21 cellular contexts compared by ENCODE assay signal in the genomic region with DNA sequence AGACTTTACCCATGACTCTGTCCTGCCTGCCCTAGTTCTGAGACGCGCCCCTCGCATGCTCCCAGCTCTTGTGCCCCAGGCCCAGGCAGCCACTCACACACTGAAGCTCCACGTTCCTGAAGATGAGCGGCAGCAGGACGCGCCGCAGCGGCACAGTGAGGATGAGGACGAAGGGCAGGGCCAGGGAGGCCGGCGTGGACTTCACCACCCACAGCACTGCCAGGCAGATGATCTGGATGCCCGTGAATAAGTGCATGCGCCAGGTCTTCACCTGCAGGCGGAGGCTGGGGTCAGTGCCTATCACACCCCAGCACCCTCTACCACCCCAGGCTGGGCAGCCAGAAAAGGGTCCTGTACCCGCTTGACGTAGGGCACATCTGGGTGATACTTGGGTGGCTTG. TPM values are rescaled to one million over a fixed set of nuclear protein-coding genes. Genes with fewer than 3 reads are reported as not detected.
DNase-seq lines count a peak whose midpoint lies in the region; ATAC-seq, FAIRE-seq and TF ChIP-seq lines count a peak whose summit lies in the region.
"Had no signal": no experiment of that assay in that cellular context is flagged by ENCODE, and none has a peak within 500 bp of the region (broad histone marks: within the 10 kb centered on the region; RNA-seq: fewer than 3 reads in every experiment).

No MANE protein-coding gene starts in this region.

- in situ Hi-C loops in K562 (cut with MboI), result no loop called here

- H3K4me1 ChIP-seq in Caco-2 (0 out of 2 replicates have a peak, but pooled peaks cover 2% of the 10 kb centered on the region), K562 (replicated peaks in 1 of 2; ENCODE audit: control insufficient read depth in 2 of 2, insufficient read depth in 2 of 2, low read length in 2 of 2) (peaks cover 16 to 39% of the 10 kb centered on the region in 2 experiments; a peak in 4 of 5 replicates)

- peaks cover 2% of the 10 kb centered on the region for H3K4me1 Mint-ChIP-seq in Caco-2 (ENCODE audit: low read depth, unreplicated experiment)

- H3K36me3 Mint-ChIP-seq in Caco-2 (ENCODE audit: insufficient read depth, unreplicated experiment), result no peaks in the 10 kb centered on the region
- H3K36me3 Mint-ChIP-seq: CD14-positive monocyte; CD8-positive, alpha-beta T cell had no signal

- no peak overlapping the region for H3K4me3 Mint-ChIP-seq in Caco-2 (ENCODE audit: unreplicated experiment)
- H3K4me3 Mint-ChIP-seq: CD14-positive monocyte; CD8-positive, alpha-beta T cell had no signal

- no peaks in the 10 kb centered on the region for H3K9me1 ChIP-seq in K562 (ENCODE audit: control insufficient read depth, insufficient read depth, low read length)

- WGBS in K562 (ENCODE audit: insufficient coverage, low coverage, missing lambda C conversion rate), result 75% methylated on average over 17 of the region's 17 CpGs

- no peak overlapping the region for H3K9ac ChIP-seq in K562 (ENCODE audit: insufficient read depth in 1 of 2, low read depth in 2 of 2, low read length in 2 of 2)

- no TSS peak for BruUV-seq in Caco-2 (replicated peaks; lab: Mats Ljungman, UMichigan)
- BruUV-seq in K562 (replicated peaks; lab: Mats Ljungman, UMichigan), result no TSS peak

- POLR2A ChIA-PET in Caco-2 (lab: Charles Lee), result no interaction called here
- POLR2A ChIA-PET in K562 (lab: Yijun Ruan, JAX), result no interaction called here

- peak overlapping the region; percentile 48 for H3K27ac Mint-ChIP-seq in Caco-2 (ENCODE audit: unreplicated experiment)
- H3K27ac Mint-ChIP-seq: CD14-positive monocyte had no signal

- no peak for TF ChIP-seq RAD21 in K562 (CRISPR knock-in tag; conservative IDR thresholded peaks at IDR 0.05 in 1 of 2, IDR thresholded peaks at IDR 0.05 in 1 of 2)

- H3K4me2 ChIP-seq in K562 (ENCODE audit: insufficient read depth, low read length), result no peak overlapping the region

- no peak for ATAC-seq in K562
- ATAC-seq in HG02798 (IDR thresholded peaks at IDR 0.05; ENCODE audit: poor library complexity, unreplicated experiment), result no peak
- ATAC-seq: CD8-positive, alpha-beta T cell; GM12878 had no signal

- peaks cover 4% of the 10 kb centered on the region; the same call in 1 of the 2 replicates for H4K20me1 ChIP-seq in K562 (replicated peaks; ENCODE audit: control insufficient read depth, insufficient read depth, low read length)

- H3K27me3 ChIP-seq in Caco-2 (replicated peaks; ENCODE audit: control insufficient read depth, insufficient read depth, low read length) (no peaks in the 10 kb centered on the region), K562 (ENCODE audit: control insufficient read depth in 2 of 2, insufficient read depth in 2 of 2, low read length in 2 of 2) (peaks cover 11 to 27% of the 10 kb centered on the region in 2 experiments; a peak in 4 of 5 replicates)

- H2AFZ ChIP-seq in K562 (ENCODE audit: low read depth, low read length), result no peak overlapping the region

- no peaks in the 10 kb centered on the region for H3K9me3 Mint-ChIP-seq in Caco-2 (ENCODE audit: unreplicated experiment)
- H3K9me3 Mint-ChIP-seq: CD8-positive, alpha-beta T cell had no signal

- CTCF ChIA-PET in Caco-2 (lab: Charles Lee), result interaction anchor here (1.1 kb wide), 1 partner anchor 32 kb away, joined by 3 read pairs; the partner anchor contains the start of gene UBTF
- CTCF ChIA-PET in K562 (lab: Yijun Ruan, JAX; ENCODE audit: low intra/inter-chr PET ratio), result no interaction called here

- DNase-seq in Caco-2, result no peak
- DNase-seq in K562 (ENCODE audit: extremely low read depth in 1 of 4, low spot score in 3 of 4), result no peak
- no peak for DNase-seq in urothelium cell line (ENCODE audit: low spot score)
- DNase-seq in medulla oblongata (ENCODE audit: extremely low spot score), result no peak
- DNase-seq in NCI-H2171 treated with DMSO at 0.1 percent for 48 hours (lab: John Stamatoyannopoulos, UW), result no peak
- DNase-seq: CD8-positive, alpha-beta T cell; COR-L47; DMS53; GF-D8; HCEC 1CT; IMR-90; KG1 had no signal

- no peak overlapping the region for H3K4me3 ChIP-seq in Caco-2 (ENCODE audit: low read depth, low read length)
- H3K4me3 ChIP-seq in K562, result no peak overlapping the region
- H3K4me3 ChIP-seq: GM12878 had no signal

- peaks cover 4% of the 10 kb centered on the region for H3K27me3 Mint-ChIP-seq in Caco-2 (ENCODE audit: insufficient read depth, unreplicated experiment)

- FAIRE-seq in K562 (lab: Jason Lieb, UNC), result no peak
- peak; percentile 44 for FAIRE-seq in urothelium cell line (lab: Jason Lieb, UNC)
- FAIRE-seq: GM12878, GM18507, H1 had no signal

- H3K79me2 ChIP-seq in K562 (ENCODE audit: control insufficient read depth, insufficient read depth, low read length), result no peaks in the 10 kb centered on the region

- no peak for TF ChIP-seq CTCF in Caco-2 (IDR thresholded peaks at IDR 0.05; ENCODE audit: insufficient read depth in 1 of 2, low read depth in 1 of 2, low read length in 1 of 2, severe bottlenecking in 1 of 2, unreplicated experiment in 1 of 2)
- TF ChIP-seq CTCF in GM12873 (IDR thresholded peaks at IDR 0.05; ENCODE audit: insufficient read depth, low read depth, low read length, missing control alignments), result peak; percentile 7
- TF ChIP-seq CTCF in K562 (IDR thresholded peaks at IDR 0.05 in 2 of 3, conservative IDR thresholded peaks at IDR 0.05 in 1 of 3; ENCODE audit: insufficient read depth in 2 of 3, low read depth in 1 of 3, low read length in 3 of 3), result no peak

- intact Hi-C loops in Caco-2 (cut with micrococcal nuclease; ENCODE audit: unreplicated experiment) (no loop called here), K562 (cut with micrococcal nuclease) (no loop called here)

- H3K36me3 ChIP-seq in Caco-2 (ENCODE audit: control insufficient read depth, insufficient read depth, low read length) (no peaks in the 10 kb centered on the region), K562 (ENCODE audit: control insufficient read depth, insufficient read depth, low read length) (no peaks in the 10 kb centered on the region)

- H3K9me3 ChIP-seq in Caco-2 (no peaks in the 10 kb centered on the region), K562 (replicated peaks; ENCODE audit: control insufficient read depth, insufficient read depth, low read depth, low read length) (no peaks in the 10 kb centered on the region)

- no peak overlapping the region for H3K27ac ChIP-seq in K562 (ENCODE audit: extremely low read depth, low read depth, low read length)
- H3K27ac ChIP-seq: HL-60 had no signal

- TF ChIP-seq POLR2A in K562 (conservative IDR thresholded peaks at IDR 0.05), result no peak

- TF ChIP-seq EP300 in K562 (IDR thresholded peaks at IDR 0.05; ENCODE audit: low read length), result no peak

RNA-seq across cellular contexts. Expression of gene SLC4A1, which starts 16.9 kb away (rescaled TPM):
- total RNA-seq in Caco-2 (2022) (not detected in 2 replicates), K562 (2014; rRNA removed) (0.53 and 1.00 TPM in 2 replicates), K562 (2014; rRNA removed; fragmentation: Illumina TruSeq; extraction: Trizol) (0.25 and 0.32 TPM in 2 replicates), K562 (2015; rRNA removed; fragmentation: Illumina TruSeq; extraction: Trizol) (0.14 and 0.19 TPM in 2 replicates), K562 (2021) (0.81 and 0.84 TPM in 2 replicates)
- 2.0 and 2.5 TPM in 2 replicates for total RNA-seq in K562 (2011; cell fraction: chromatin; rRNA removed; ENCODE audit: low replicate concordance)
- 3.3 and 4.1 TPM in 2 replicates for total RNA-seq in K562 (2011; cell fraction: nucleolus; rRNA removed)
- total RNA-seq in K562 (2011; cell fraction: nucleoplasm; rRNA removed), result 2.4 and 4.0 TPM in 2 replicates
- polyA plus RNA-seq in K562 (2011; rRNA removed) (0.71 and 0.80 TPM in 2 replicates), K562 (2014; fragmentation: Illumina TruSeq; extraction: Trizol) (0.61 and 0.88 TPM in 2 replicates), K562 (2014; fragmentation: Nextera tagmentation; extraction: Ambion mirVana) (under 1 TPM; 0.22 to 0.37 TPM), K562 (2014; rRNA removed) (0.53 and 0.57 TPM in 2 replicates)
- polyA plus RNA-seq in K562 (2011; cell fraction: cytosol; rRNA removed), result 0.68 and 1.3 TPM in 2 replicates
- polyA plus RNA-seq in K562 (2011; cell fraction: nucleus; rRNA removed), result 0.21 and 1.1 TPM in 2 replicates
- 0.65 and 3.0 TPM in 2 replicates for polyA plus RNA-seq in K562 (2012)
- 0.45 and 0.98 TPM in 2 replicates for polyA minus RNA-seq in K562 (2011; rRNA and poly(A)+ RNA removed)
- 0.46 and 0.67 TPM in 2 replicates for polyA minus RNA-seq in K562 (2011; cell fraction: cytosol; rRNA and poly(A)+ RNA removed)
- 0.11 and 0.40 TPM in 2 replicates for polyA minus RNA-seq in K562 (2011; cell fraction: nucleus; rRNA and poly(A)+ RNA removed)
- total RNA-seq: A673; CD8-positive, alpha-beta T cell; GM12878; H1; IMR-90 had no signal
- polyA plus RNA-seq: BJ, IMR-90 had no signal

RNA-seq across cellular contexts. Expression of gene UBTF, which starts 31.6 kb away (rescaled TPM):
- total RNA-seq in Caco-2 (2022) (66.0 and 74.3 TPM in 2 replicates), K562 (2014; rRNA removed) (107 and 113 TPM in 2 replicates), K562 (2014; rRNA removed; fragmentation: Illumina TruSeq; extraction: Trizol) (50.3 and 53.8 TPM in 2 replicates), K562 (2015; rRNA removed; fragmentation: Illumina TruSeq; extraction: Trizol) (85.8 and 86.3 TPM in 2 replicates), K562 (2021) (90.1 and 93.9 TPM in 2 replicates)
- total RNA-seq in K562 (2011; cell fraction: chromatin; rRNA removed; ENCODE audit: low replicate concordance), result 89.5 and 158 TPM in 2 replicates
- total RNA-seq in K562 (2011; cell fraction: nucleolus; rRNA removed), result 66.7 and 67.4 TPM in 2 replicates
- 88.9 and 94.8 TPM in 2 replicates for total RNA-seq in K562 (2011; cell fraction: nucleoplasm; rRNA removed)
- polyA plus RNA-seq in K562 (2011; rRNA removed) (28.5 and 31.4 TPM in 2 replicates), K562 (2014; fragmentation: Illumina TruSeq; extraction: Trizol) (96.5 and 110 TPM in 2 replicates), K562 (2014; fragmentation: Nextera tagmentation; extraction: Ambion mirVana) (1 to 10 TPM; 1.2 to 1.5 TPM), K562 (2014; rRNA removed) (75.8 and 83.6 TPM in 2 replicates)
- 15.1 and 15.4 TPM in 2 replicates for polyA plus RNA-seq in K562 (2011; cell fraction: cytosol; rRNA removed)
- polyA plus RNA-seq in K562 (2011; cell fraction: nucleus; rRNA removed), result 56.9 and 86.7 TPM in 2 replicates
- polyA plus RNA-seq in K562 (2012), result 61.3 and 68.3 TPM in 2 replicates
- polyA minus RNA-seq in K562 (2011; rRNA and poly(A)+ RNA removed), result 30.2 and 35.1 TPM in 2 replicates
- 21.8 and 22.2 TPM in 2 replicates for polyA minus RNA-seq in K562 (2011; cell fraction: cytosol; rRNA and poly(A)+ RNA removed)
- 34.5 and 53.5 TPM in 2 replicates for polyA minus RNA-seq in K562 (2011; cell fraction: nucleus; rRNA and poly(A)+ RNA removed)

RNA-seq across cellular contexts. Expression of gene ATXN7L3, which starts 51.4 kb away (rescaled TPM):
- total RNA-seq in Caco-2 (2022), result 91.2 and 92.0 TPM in 2 replicates
- 51.6 and 129 TPM in 2 replicates for total RNA-seq in K562 (2011; cell fraction: chromatin; rRNA removed; ENCODE audit: low replicate concordance)
- total RNA-seq in K562 (2011; cell fraction: nucleolus; rRNA removed), result 62.6 and 75.4 TPM in 2 replicates
- 53.1 and 57.1 TPM in 2 replicates for total RNA-seq in K562 (2011; cell fraction: nucleoplasm; rRNA removed)
- total RNA-seq in K562 (2014; rRNA removed), result 37.9 and 39.0 TPM in 2 replicates
- 22.7 and 23.9 TPM in 2 replicates for total RNA-seq in K562 (2014; rRNA removed; fragmentation: Illumina TruSeq; extraction: Trizol)
- 30.5 and 30.9 TPM in 2 replicates for total RNA-seq in K562 (2015; rRNA removed; fragmentation: Illumina TruSeq; extraction: Trizol)
- 56.4 and 66.1 TPM in 2 replicates for total RNA-seq in K562 (2021)
- 31.5 and 33.2 TPM in 2 replicates for polyA plus RNA-seq in K562 (2011; rRNA removed)
- polyA plus RNA-seq in K562 (2011; cell fraction: cytosol; rRNA removed), result 36.0 and 37.1 TPM in 2 replicates
- 79.2 and 91.4 TPM in 2 replicates for polyA plus RNA-seq in K562 (2011; cell fraction: nucleus; rRNA removed)
- polyA plus RNA-seq in K562 (2012), result 32.1 and 40.8 TPM in 2 replicates
- polyA plus RNA-seq in K562 (2014; fragmentation: Illumina TruSeq; extraction: Trizol), result 39.1 and 39.4 TPM in 2 replicates
- polyA plus RNA-seq in K562 (2014; fragmentation: Nextera tagmentation; extraction: Ambion mirVana), result under 1 TPM; 0.62 to 0.90 TPM
- 34.9 and 45.5 TPM in 2 replicates for polyA plus RNA-seq in K562 (2014; rRNA removed)
- polyA minus RNA-seq in K562 (2011; rRNA and poly(A)+ RNA removed), result 42.8 and 44.3 TPM in 2 replicates
- 17.8 and 23.8 TPM in 2 replicates for polyA minus RNA-seq in K562 (2011; cell fraction: cytosol; rRNA and poly(A)+ RNA removed)
- 35.0 and 46.0 TPM in 2 replicates for polyA minus RNA-seq in K562 (2011; cell fraction: nucleus; rRNA and poly(A)+ RNA removed)

RNA-seq across cellular contexts. Expression of gene RUNDC3A, which starts 57.3 kb away (rescaled TPM):
- 0.34 and 0.53 TPM in 2 replicates for total RNA-seq in Caco-2 (2022)
- 0.23 TPM in 1 of 2 replicates, not detected in the other for total RNA-seq in K562 (2011; cell fraction: chromatin; rRNA removed; ENCODE audit: low replicate concordance)
- 0.17 TPM in 1 of 2 replicates, not detected in the other for total RNA-seq in K562 (2011; cell fraction: nucleolus; rRNA removed)
- not detected in 2 replicates for total RNA-seq in K562 (2011; cell fraction: nucleoplasm; rRNA removed)
- total RNA-seq in K562 (2014; rRNA removed), result not detected in 2 replicates
- total RNA-seq in K562 (2014; rRNA removed; fragmentation: Illumina TruSeq; extraction: Trizol), result not detected in 2 replicates
- not detected in 2 replicates for total RNA-seq in K562 (2015; rRNA removed; fragmentation: Illumina TruSeq; extraction: Trizol)
- total RNA-seq in K562 (2021), result not detected in 2 replicates
- polyA plus RNA-seq in K562 (2011; rRNA removed), result 0.05 TPM in 1 of 2 replicates, not detected in the other
- 0.07 and 0.49 TPM in 2 replicates for polyA plus RNA-seq in K562 (2011; cell fraction: cytosol; rRNA removed)
- polyA plus RNA-seq in K562 (2011; cell fraction: nucleus; rRNA removed), result 0.11 and 0.24 TPM in 2 replicates
- 0.10 and 0.36 TPM in 2 replicates for polyA plus RNA-seq in K562 (2012)
- polyA plus RNA-seq in K562 (2014; fragmentation: Illumina TruSeq; extraction: Trizol), result not detected in 2 replicates
- not detected for polyA plus RNA-seq in K562 (2014; fragmentation: Nextera tagmentation; extraction: Ambion mirVana)
- not detected in 2 replicates for polyA plus RNA-seq in K562 (2014; rRNA removed)
- 0.32 TPM in 1 of 2 replicates, not detected in the other for polyA minus RNA-seq in K562 (2011; rRNA and poly(A)+ RNA removed)
- not detected in 2 replicates for polyA minus RNA-seq in K562 (2011; cell fraction: cytosol; rRNA and poly(A)+ RNA removed)
- not detected in 2 replicates for polyA minus RNA-seq in K562 (2011; cell fraction: nucleus; rRNA and poly(A)+ RNA removed)
- total RNA-seq: GM12878 had no signal
